8 cellular contexts compared by ENCODE assay signal in genomic region chr2:14633451-14634211, GRCh38. TPM values are rescaled to one million over a fixed set of nuclear protein-coding genes. Genes with fewer than 3 reads are reported as not detected.
A peak's percentile ranks its signal among the peaks of the same experiment; 100 is the strongest.
DNase-seq lines count a peak whose midpoint lies in the region; ATAC-seq, FAIRE-seq and TF ChIP-seq lines count a peak whose summit lies in the region.

No MANE protein-coding gene starts in this region.

- TF ChIP-seq EP300 in HepG2 (IDR thresholded peaks at IDR 0.05; ENCODE audit: low read depth in 2 of 2, low read length in 2 of 2) (no peak), HepG2 (CRISPR knock-in tag; IDR thresholded peaks at IDR 0.05; ENCODE audit: borderline replicate concordance) (no peak), H1 (IDR thresholded peaks at IDR 0.05; ENCODE audit: borderline replicate concordance in 1 of 2, low read depth in 2 of 2, low read length in 2 of 2) (no peak)

- no peak overlapping the region for H2AK5ac ChIP-seq in H1 (ENCODE audit: low read depth, low read length)

- in situ Hi-C loops in HepG2 (cut with HindIII; ENCODE audit: extremely low pct_ligation_motif_present, low pct_unique_long_range_greater_than_20kb) (loop anchor here (25.0 kb wide), 1 partner anchor 954 kb away; the partner anchor contains the start of gene DDX1), G401 (cut with HindIII; ENCODE audit: low sequenced_read_pairs) (no loop called here)

- H2BK15ac ChIP-seq in H1 (ENCODE audit: low read length) = no peak overlapping the region

- no peak overlapping the region for H3K14ac ChIP-seq in H1 (ENCODE audit: insufficient read length)

- H3K36me3 ChIP-seq in right lobe of liver (no peaks in the 10 kb centered on the region), HepG2 (replicated peaks in 1 of 2; ENCODE audit: control insufficient read depth in 1 of 2, insufficient read depth in 2 of 2, low read length in 2 of 2) (no peaks in the 10 kb centered on the region), H1 (ENCODE audit: control insufficient read depth in 2 of 4, insufficient read depth in 4 of 4, low read length in 3 of 4) (no peaks in the 10 kb centered on the region), mucosa of descending colon (ENCODE audit: low read depth) (no peaks in the 10 kb centered on the region), vagina (no peaks in the 10 kb centered on the region)

- H3K9ac ChIP-seq in HepG2 (ENCODE audit: insufficient read depth, low read depth, low read length) (no peak overlapping the region), H1 (replicated peaks in 1 of 4; ENCODE audit: extremely low read depth in 1 of 4, low read depth in 3 of 4, low read length in 3 of 4) (no peak overlapping the region)

- no peak overlapping the region for H2BK120ac ChIP-seq in H1 (replicated peaks; ENCODE audit: low read depth, low read length)

- peak in 2 of 3 donors; percentile 19 to 54 for DNase-seq in right lobe of liver
- no peak for DNase-seq in HepG2 (ENCODE audit: low spot score)
- DNase-seq in H1 (ENCODE audit: low read depth in 1 of 2, low spot score in 2 of 2) = peak in 1 of 2 experiments; percentile 59
- DNase-seq in mucosa of descending colon = peak; percentile 43 to 61 (median 53)
- no peak for DNase-seq in vagina (ENCODE audit: extremely low spot score in 2 of 2)
- DNase-seq in superior temporal gyrus (ENCODE audit: extremely low spot score) = no peak
- no peak for DNase-seq in G401 (ENCODE audit: low spot score)

- no peak overlapping the region for H4K5ac ChIP-seq in H1 (ENCODE audit: insufficient read length, low read depth, low read length)

- H3K27ac ChIP-seq in right lobe of liver = no peak overlapping the region
- H3K27ac ChIP-seq in HepG2 (ENCODE audit: extremely low read length, insufficient read depth, low read length) = no peak overlapping the region
- no peak overlapping the region for H3K27ac ChIP-seq in H1 (ENCODE audit: low read depth, low read length)
- peak overlapping the region; percentile 75 for H3K27ac ChIP-seq in vagina

- peak overlapping the region; percentile 51 for H4K8ac ChIP-seq in H1 (ENCODE audit: extremely low read depth, insufficient read depth, low read length)

- H3K9me3 ChIP-seq in right lobe of liver = no peaks in the 10 kb centered on the region
- H3K9me3 ChIP-seq in HepG2 (ENCODE audit: low read length) = no peaks in the 10 kb centered on the region
- H3K9me3 ChIP-seq in H1 (ENCODE audit: insufficient read depth in 2 of 2, low read depth in 1 of 2, low read length in 1 of 2) = no peaks in the 10 kb centered on the region
- H3K9me3 ChIP-seq in mucosa of descending colon = no peaks in the 10 kb centered on the region
- no peaks in the 10 kb centered on the region for H3K9me3 ChIP-seq in vagina

- no peak overlapping the region for H4K91ac ChIP-seq in H1 (replicated peaks; ENCODE audit: insufficient read length, low read length)

- intact Hi-C loops in right lobe of liver (cut with DNase I) = no loop called here
- intact Hi-C loops in HepG2 (cut with micrococcal nuclease; ENCODE audit: unreplicated experiment) = loop anchor here (10.0 kb wide), 1 partner anchor 271 kb away; no protein-coding TSS in a partner anchor
- intact Hi-C loops in mucosa of descending colon (cut with DNase I, micrococcal nuclease) = loop anchor here in 1 of 2 donors (10.0 kb wide), 2 partner anchors 79 to 209 kb away; no protein-coding TSS in a partner anchor
- intact Hi-C loops in vagina (cut with DNase I) = no loop called here

- H3K79me2 ChIP-seq in HepG2 (ENCODE audit: insufficient read depth, low read length) (no peaks in the 10 kb centered on the region), H1 (ENCODE audit: control insufficient read depth in 1 of 2, insufficient read depth in 2 of 2, low read length in 2 of 2) (no peaks in the 10 kb centered on the region)

- H2AFZ ChIP-seq in HepG2 (ENCODE audit: low read length) = no peak overlapping the region
- H2AFZ ChIP-seq in H1 (ENCODE audit: low read length) = peak overlapping the region; percentile 76; the same call in 1 of the 2 replicates

- TF ChIP-seq CTCF in right lobe of liver (IDR thresholded peaks at IDR 0.05) (no peak), HepG2 (CRISPR knock-in tag; IDR thresholded peaks at IDR 0.05) (no peak), H1 (IDR thresholded peaks at IDR 0.05; ENCODE audit: control extremely low read depth in 1 of 3, insufficient read depth in 1 of 3, low read depth in 1 of 3, low read length in 3 of 3) (no peak), mucosa of descending colon (IDR thresholded peaks at IDR 0.05) (no peak), vagina (IDR thresholded peaks at IDR 0.05) (no peak)

- no peak overlapping the region; the same call in 1 of the 2 replicates for H3K18ac ChIP-seq in H1 (ENCODE audit: extremely low read depth, low read length)

- peaks cover 0 to 12% of the 10 kb centered on the region in 2 donors for H3K27me3 ChIP-seq in right lobe of liver
- H3K27me3 ChIP-seq in HepG2 (ENCODE audit: control insufficient read depth in 1 of 2, insufficient read depth in 2 of 2, low read length in 2 of 2) = peaks cover 13 to 41% of the 10 kb centered on the region in 2 experiments
- peaks cover 21 to 61% (median 44%) of the 10 kb centered on the region in 4 experiments for H3K27me3 ChIP-seq in H1 (replicated peaks in 1 of 4; ENCODE audit: control insufficient read depth in 3 of 4, extremely low read depth in 1 of 4, insufficient read depth in 3 of 4, low read length in 3 of 4)
- H3K27me3 ChIP-seq in vagina = no peaks in the 10 kb centered on the region

- CTCF ChIA-PET in HepG2 (lab: Yijun Ruan, JAX; ENCODE audit: low intra/inter-chr PET ratio, low total read pairs) (no interaction called here), H1 (lab: Charles Lee; ENCODE audit: partially characterized antibody) (interaction anchor here (0.8 to 2.4 kb wide), 14 partner anchors 9 to 396 kb away, joined by 3 to 11 read pairs (median 4); no protein-coding TSS in a partner anchor)

- H3K4ac ChIP-seq in H1 (replicated peaks; ENCODE audit: insufficient read length, low read depth, low read length) = no peak overlapping the region

- no peak for TF ChIP-seq POLR2A in right lobe of liver (IDR thresholded peaks at IDR 0.05)
- no peak for TF ChIP-seq POLR2A in HepG2 (IDR thresholded peaks at IDR 0.05; ENCODE audit: insufficient read depth in 1 of 2, low read depth in 2 of 2, low read length in 2 of 2)
- no peak for TF ChIP-seq POLR2A in H1 (IDR thresholded peaks at IDR 0.05; ENCODE audit: control extremely low read depth in 1 of 2, low read depth in 2 of 2, low read length in 2 of 2)
- no peak for TF ChIP-seq POLR2A in vagina (IDR thresholded peaks at IDR 0.05)

- FAIRE-seq in HepG2 (lab: Jason Lieb, UNC) (no peak), H1 (lab: Jason Lieb, UNC) (no peak)

- H3K23ac ChIP-seq in H1 (ENCODE audit: insufficient read length) = no peak overlapping the region

- H3K4me1 ChIP-seq in right lobe of liver = peaks cover 0 to 24% (median 3%) of the 10 kb centered on the region in 4 donors
- H3K4me1 ChIP-seq in HepG2 (ENCODE audit: insufficient read depth, low read length) = peaks cover 16% of the 10 kb centered on the region
- H3K4me1 ChIP-seq in H1 (replicated peaks in 1 of 4; ENCODE audit: control insufficient read depth in 3 of 4, insufficient read depth in 4 of 4, low read length in 3 of 4) = peaks cover 3 to 21% (median 13%) of the 10 kb centered on the region in 4 experiments
- H3K4me1 ChIP-seq in mucosa of descending colon (ENCODE audit: low read depth) = peaks cover 6% of the 10 kb centered on the region
- peaks cover 30% of the 10 kb centered on the region for H3K4me1 ChIP-seq in vagina

- H2BK5ac ChIP-seq in H1 (ENCODE audit: low read depth, low read length) = no peak overlapping the region

- POLR2A ChIA-PET in HepG2 (lab: Yijun Ruan, JAX) (no interaction called here), H1 (lab: Charles Lee; ENCODE audit: partially characterized antibody) (no interaction called here)

- 0 out of 2 replicates have a peak overlapping the region, but pooled peaks have one; percentile 98 for H2BK12ac ChIP-seq in H1 (ENCODE audit: low read depth, low read length)

- no TSS peak for BruUV-seq in HepG2 (replicated peaks; lab: Mats Ljungman, UMichigan)

- ATAC-seq in right lobe of liver (no peak), HepG2 (no peak), mucosa of descending colon (peak; percentile 1), GM21528 (IDR thresholded peaks at IDR 0.05; ENCODE audit: low FRiP score, unreplicated experiment) (no peak)

- no peak overlapping the region for H2BK20ac ChIP-seq in H1 (ENCODE audit: low read length)

- H3K56ac ChIP-seq in H1 (replicated peaks; ENCODE audit: insufficient read length, low read depth, low read length) = no peak overlapping the region

- peaks cover 28% of the 10 kb centered on the region for H3K23me2 ChIP-seq in H1 (ENCODE audit: low read depth, low read length)

- H3K4me3 ChIP-seq in right lobe of liver (peak overlapping the region in 2 of 3 donors; percentile 37 to 57), HepG2 (replicated peaks in 1 of 3; ENCODE audit: insufficient read depth in 1 of 3, low read depth in 2 of 3, low read length in 3 of 3) (no peak overlapping the region; a peak in 1 of 6 replicates), H1 (ENCODE audit: extremely low read depth in 1 of 4, insufficient read depth in 2 of 4, low read depth in 3 of 4, low read length in 4 of 4) (peak overlapping the region; percentile 62 to 79 (median 72)), mucosa of descending colon (peak overlapping the region; percentile 67), vagina (peak overlapping the region; percentile 47 to 54)

- H3K4me2 ChIP-seq in HepG2 (ENCODE audit: low read depth, low read length) (no peak overlapping the region; the same call in 1 of the 2 replicates), H1 (ENCODE audit: insufficient read depth in 1 of 2, low read depth in 2 of 2, low read length in 2 of 2) (peak overlapping the region; percentile 94 to 98)

- H3K79me1 ChIP-seq in H1 (ENCODE audit: low read depth, low read length) = no peaks in the 10 kb centered on the region

- WGBS in right lobe of liver (ENCODE audit: insufficient coverage, low coverage, low lambda C conversion rate, missing lambda C conversion rate) = 0% methylated on average over 6 of the region's 43 CpGs
- 48% methylated on average over 31 of the region's 43 CpGs for WGBS in HepG2 (ENCODE audit: low lambda C conversion rate)
- WGBS in H1 (ENCODE audit: extremely low coverage in 1 of 2, insufficient coverage in 1 of 2, insufficient read length in 1 of 2, insufficient replicate concordance in 2 of 2, low coverage in 1 of 2, low lambda C conversion rate in 2 of 2, missing lambda C conversion rate in 1 of 2), 2 experiments = 4% methylated on average over 34 of the region's 43 CpGs; no CpG with 5 or more reads in 1 of the 2 experiments

- no peak for TF ChIP-seq RAD21 in HepG2 (CRISPR knock-in tag; IDR thresholded peaks at IDR 0.05)
- TF ChIP-seq RAD21 in H1 (IDR thresholded peaks at IDR 0.05 in 1 of 2, conservative IDR thresholded peaks at IDR 0.05 in 1 of 2; ENCODE audit: low read depth in 2 of 2, low read length in 2 of 2) = no peak

- H4K20me1 ChIP-seq in HepG2 (ENCODE audit: insufficient read depth, low read length) (no peaks in the 10 kb centered on the region), H1 (replicated peaks in 1 of 2; ENCODE audit: control insufficient read depth in 1 of 2, insufficient read depth in 2 of 2, low read length in 2 of 2) (peaks cover 2 to 6% of the 10 kb centered on the region in 2 experiments)

RNA-seq across cellular contexts. Expression of gene LRATD1, which starts 1.1 kb away (rescaled TPM):
- 1 to 10 TPM in 4 of 6 experiments, under 1 TPM in 2; 0.79 to 3.8 (median 2.1) TPM for total RNA-seq in right lobe of liver
- not detected in 2 replicates for total RNA-seq in HepG2 (2016; rRNA removed; fragmentation: Illumina TruSeq; extraction: Trizol)
- not detected in 2 replicates for total RNA-seq in HepG2 (2016; cell fraction: cytosol; rRNA removed; fragmentation: Illumina TruSeq; extraction: Trizol; ENCODE audit: low read depth)
- not detected in 2 replicates for total RNA-seq in HepG2 (2016; cell fraction: insoluble cytoplasmic fraction; rRNA removed; fragmentation: Illumina TruSeq; extraction: Trizol)
- not detected in 2 replicates for total RNA-seq in HepG2 (2016; cell fraction: membrane; rRNA removed; fragmentation: Illumina TruSeq; extraction: Trizol)
- total RNA-seq in HepG2 (2016; cell fraction: nucleus; rRNA removed; fragmentation: Illumina TruSeq; extraction: Trizol) = not detected in 2 replicates
- 0.04 and 0.07 TPM in 2 replicates for polyA plus RNA-seq in HepG2 (2011; rRNA removed)
- 0.04 TPM in 1 of 2 replicates, not detected in the other for polyA plus RNA-seq in HepG2 (2011; cell fraction: cytosol; rRNA removed)
- 0.03 and 0.14 TPM in 2 replicates for polyA plus RNA-seq in HepG2 (2011; cell fraction: nucleus; rRNA removed)
- polyA plus RNA-seq in HepG2 (2012) = not detected in 2 replicates
- polyA plus RNA-seq in HepG2 (2016; cell fraction: cytosol; fragmentation: Illumina TruSeq; extraction: Trizol; ENCODE audit: low read depth) = not detected in 2 replicates
- polyA plus RNA-seq in HepG2 (2016; cell fraction: insoluble cytoplasmic fraction; fragmentation: Illumina TruSeq; extraction: Trizol; ENCODE audit: low read depth) = not detected in 2 replicates
- polyA plus RNA-seq in HepG2 (2016; cell fraction: membrane; fragmentation: Illumina TruSeq; extraction: Trizol; ENCODE audit: low read depth) = not detected in 2 replicates
- polyA plus RNA-seq in HepG2 (2016; cell fraction: nucleus; fragmentation: Illumina TruSeq; extraction: Trizol; ENCODE audit: insufficient read depth, low read depth) = not detected in 2 replicates
- polyA minus RNA-seq in HepG2 (2011; rRNA and poly(A)+ RNA removed; ENCODE audit: low replicate concordance) = 0.04 TPM in 1 of 2 replicates, not detected in the other
- not detected in 2 replicates for polyA minus RNA-seq in HepG2 (2011; cell fraction: cytosol; rRNA and poly(A)+ RNA removed)
- polyA minus RNA-seq in HepG2 (2011; cell fraction: nucleus; rRNA and poly(A)+ RNA removed) = 0.13 and 0.25 TPM in 2 replicates
- total RNA-seq in H1 (2021; fragmentation: NEBNext Ultra II Directional; extraction: Animal tissue kit (Norgen Biotek cat#: 25700)) = 2.3 and 2.4 TPM in 2 replicates
- polyA plus RNA-seq in H1 (2011; rRNA removed) = 1.2 and 1.5 TPM in 2 replicates
- 1.4 TPM for polyA plus RNA-seq in H1 (2011; cell fraction: cytosol; rRNA removed)
- polyA plus RNA-seq in H1 (2011; cell fraction: nucleus; rRNA removed) = 2.7 TPM
- 1.2 to 1.7 TPM (median 1.5 TPM) in 4 replicates for polyA plus RNA-seq in H1 (2012, experiment 1 of 2)
- polyA plus RNA-seq in H1 (2012, experiment 2 of 2) = 1.2 TPM
- polyA plus RNA-seq in H1 (2013, experiment 1 of 2) = 1.7 TPM
- 1.8 TPM for polyA plus RNA-seq in H1 (2013, experiment 2 of 2)
- 0.54 and 0.88 TPM in 2 replicates for polyA minus RNA-seq in H1 (2011; rRNA and poly(A)+ RNA removed)
- 1.3 TPM for polyA minus RNA-seq in H1 (2011; cell fraction: cytosol; rRNA and poly(A)+ RNA removed)
- 4.5 TPM for polyA minus RNA-seq in H1 (2011; cell fraction: nucleus; rRNA and poly(A)+ RNA removed)
- 100 to 1,000 TPM in 2 of 3 donors, 10 to 100 TPM in 1; 59.5 to 157 (median 139) TPM for total RNA-seq in mucosa of descending colon
- total RNA-seq in vagina = 32.7 TPM
- total RNA-seq in G401 (2014; rRNA removed; shearing (Covaris generic)) = not detected in 2 replicates

Comparison
In these comparisons a context has a peak if more than half of its experiments do, and no peak if none do; other contexts are left out.
1. DNase-seq: peak in right lobe of liver (2 of 3) and mucosa of descending colon (3 of 3); none in HepG2 (single experiment), vagina (0 of 2), superior temporal gyrus (single experiment) and G401 (single experiment).
2. H3K4me3 ChIP-seq: peak in right lobe of liver (2 of 3), H1 (4 of 4), mucosa of descending colon (single experiment) and vagina (2 of 2); none in HepG2 (0 of 3).